In the genomic region with DNA sequence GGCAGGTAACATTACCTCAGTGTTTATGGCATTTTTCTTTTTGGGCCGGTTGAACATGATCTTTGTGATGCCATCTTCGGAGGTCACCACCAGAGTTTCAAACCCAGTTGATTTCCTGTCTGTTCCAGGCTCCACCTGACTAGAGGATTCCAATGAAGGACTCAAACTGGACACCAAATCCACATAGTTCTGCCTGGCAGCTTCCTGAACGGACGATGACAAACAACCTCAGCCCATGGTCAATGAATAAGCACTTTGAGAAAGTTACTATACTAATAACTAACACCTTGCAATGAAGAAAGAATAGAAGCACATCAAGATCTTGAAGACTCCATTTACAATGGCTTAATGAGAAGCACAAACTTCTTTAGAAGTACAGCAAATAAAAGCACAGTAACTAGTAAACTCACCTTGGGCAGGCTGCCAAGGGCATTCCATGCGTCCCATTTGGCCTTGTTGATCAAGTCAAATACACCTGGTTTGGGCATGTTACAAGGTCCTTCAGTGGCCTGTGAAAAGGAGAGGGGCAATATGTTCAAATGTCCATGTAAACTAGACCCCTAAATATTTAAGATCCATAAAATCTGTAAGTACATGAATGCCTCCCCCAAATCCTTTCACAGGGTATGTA, we compare ENCODE assay signal across 1 cellular context.
TF ChIP-seq lines count a peak whose summit lies in the region.

No MANE protein-coding gene starts in this region.

TF ChIP-seq in HepG2, 621 proteins besides CTCF, POLR2A, EP300 and RAD21 (continued from another document and continues in another):
- TF ChIP-seq, protein P1, sequence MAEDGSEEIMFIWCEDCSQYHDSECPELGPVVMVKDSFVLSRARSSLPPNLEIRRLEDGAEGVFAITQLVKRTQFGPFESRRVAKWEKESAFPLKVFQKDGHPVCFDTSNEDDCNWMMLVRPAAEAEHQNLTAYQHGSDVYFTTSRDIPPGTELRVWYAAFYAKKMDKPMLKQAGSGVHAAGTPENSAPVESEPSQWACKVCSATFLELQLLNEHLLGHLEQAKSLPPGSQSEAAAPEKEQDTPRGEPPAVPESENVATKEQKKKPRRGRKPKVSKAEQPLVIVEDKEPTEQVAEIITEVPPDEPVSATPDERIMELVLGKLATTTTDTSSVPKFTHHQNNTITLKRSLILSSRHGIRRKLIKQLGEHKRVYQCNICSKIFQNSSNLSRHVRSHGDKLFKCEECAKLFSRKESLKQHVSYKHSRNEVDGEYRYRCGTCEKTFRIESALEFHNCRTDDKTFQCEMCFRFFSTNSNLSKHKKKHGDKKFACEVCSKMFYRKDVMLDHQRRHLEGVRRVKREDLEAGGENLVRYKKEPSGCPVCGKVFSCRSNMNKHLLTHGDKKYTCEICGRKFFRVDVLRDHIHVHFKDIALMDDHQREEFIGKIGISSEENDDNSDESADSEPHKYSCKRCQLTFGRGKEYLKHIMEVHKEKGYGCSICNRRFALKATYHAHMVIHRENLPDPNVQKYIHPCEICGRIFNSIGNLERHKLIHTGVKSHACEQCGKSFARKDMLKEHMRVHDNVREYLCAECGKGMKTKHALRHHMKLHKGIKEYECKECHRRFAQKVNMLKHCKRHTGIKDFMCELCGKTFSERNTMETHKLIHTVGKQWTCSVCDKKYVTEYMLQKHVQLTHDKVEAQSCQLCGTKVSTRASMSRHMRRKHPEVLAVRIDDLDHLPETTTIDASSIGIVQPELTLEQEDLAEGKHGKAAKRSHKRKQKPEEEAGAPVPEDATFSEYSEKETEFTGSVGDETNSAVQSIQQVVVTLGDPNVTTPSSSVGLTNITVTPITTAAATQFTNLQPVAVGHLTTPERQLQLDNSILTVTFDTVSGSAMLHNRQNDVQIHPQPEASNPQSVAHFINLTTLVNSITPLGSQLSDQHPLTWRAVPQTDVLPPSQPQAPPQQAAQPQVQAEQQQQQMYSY (CRISPR knock-in tag; IDR thresholded peaks at IDR 0.05), result no peak
- TF ChIP-seq, protein P2, sequence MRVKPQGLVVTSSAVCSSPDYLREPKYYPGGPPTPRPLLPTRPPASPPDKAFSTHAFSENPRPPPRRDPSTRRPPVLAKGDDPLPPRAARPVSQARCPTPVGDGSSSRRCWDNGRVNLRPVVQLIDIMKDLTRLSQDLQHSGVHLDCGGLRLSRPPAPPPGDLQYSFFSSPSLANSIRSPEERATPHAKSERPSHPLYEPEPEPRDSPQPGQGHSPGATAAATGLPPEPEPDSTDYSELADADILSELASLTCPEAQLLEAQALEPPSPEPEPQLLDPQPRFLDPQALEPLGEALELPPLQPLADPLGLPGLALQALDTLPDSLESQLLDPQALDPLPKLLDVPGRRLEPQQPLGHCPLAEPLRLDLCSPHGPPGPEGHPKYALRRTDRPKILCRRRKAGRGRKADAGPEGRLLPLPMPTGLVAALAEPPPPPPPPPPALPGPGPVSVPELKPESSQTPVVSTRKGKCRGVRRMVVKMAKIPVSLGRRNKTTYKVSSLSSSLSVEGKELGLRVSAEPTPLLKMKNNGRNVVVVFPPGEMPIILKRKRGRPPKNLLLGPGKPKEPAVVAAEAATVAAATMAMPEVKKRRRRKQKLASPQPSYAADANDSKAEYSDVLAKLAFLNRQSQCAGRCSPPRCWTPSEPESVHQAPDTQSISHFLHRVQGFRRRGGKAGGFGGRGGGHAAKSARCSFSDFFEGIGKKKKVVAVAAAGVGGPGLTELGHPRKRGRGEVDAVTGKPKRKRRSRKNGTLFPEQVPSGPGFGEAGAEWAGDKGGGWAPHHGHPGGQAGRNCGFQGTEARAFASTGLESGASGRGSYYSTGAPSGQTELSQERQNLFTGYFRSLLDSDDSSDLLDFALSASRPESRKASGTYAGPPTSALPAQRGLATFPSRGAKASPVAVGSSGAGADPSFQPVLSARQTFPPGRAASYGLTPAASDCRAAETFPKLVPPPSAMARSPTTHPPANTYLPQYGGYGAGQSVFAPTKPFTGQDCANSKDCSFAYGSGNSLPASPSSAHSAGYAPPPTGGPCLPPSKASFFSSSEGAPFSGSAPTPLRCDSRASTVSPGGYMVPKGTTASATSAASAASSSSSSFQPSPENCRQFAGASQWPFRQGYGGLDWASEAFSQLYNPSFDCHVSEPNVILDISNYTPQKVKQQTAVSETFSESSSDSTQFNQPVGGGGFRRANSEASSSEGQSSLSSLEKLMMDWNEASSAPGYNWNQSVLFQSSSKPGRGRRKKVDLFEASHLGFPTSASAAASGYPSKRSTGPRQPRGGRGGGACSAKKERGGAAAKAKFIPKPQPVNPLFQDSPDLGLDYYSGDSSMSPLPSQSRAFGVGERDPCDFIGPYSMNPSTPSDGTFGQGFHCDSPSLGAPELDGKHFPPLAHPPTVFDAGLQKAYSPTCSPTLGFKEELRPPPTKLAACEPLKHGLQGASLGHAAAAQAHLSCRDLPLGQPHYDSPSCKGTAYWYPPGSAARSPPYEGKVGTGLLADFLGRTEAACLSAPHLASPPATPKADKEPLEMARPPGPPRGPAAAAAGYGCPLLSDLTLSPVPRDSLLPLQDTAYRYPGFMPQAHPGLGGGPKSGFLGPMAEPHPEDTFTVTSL (CRISPR knock-in tag; IDR thresholded peaks at IDR 0.05; ENCODE audit: borderline replicate concordance), result peak; percentile 75; the same call in 1 of the 2 replicates
- TF ChIP-seq YEATS2 (CRISPR knock-in tag; IDR thresholded peaks at IDR 0.05; ENCODE audit: borderline replicate concordance), result no peak
- no peak for TF ChIP-seq SOX6 (IDR thresholded peaks at IDR 0.05)
- peak; percentile 61 for TF ChIP-seq SOX6 (CRISPR knock-in tag; IDR thresholded peaks at IDR 0.05)
- TF ChIP-seq ELF3 (CRISPR knock-in tag; IDR thresholded peaks at IDR 0.05), result 0 out of 2 replicates have a peak, but pooled peaks have one; percentile 9
- no peak for TF ChIP-seq CEBPB (IDR thresholded peaks at IDR 0.05; ENCODE audit: borderline replicate concordance, low read depth, low read length)
- TF ChIP-seq ZMYM4 (CRISPR knock-in tag; IDR thresholded peaks at IDR 0.05), result peak; percentile 17; the same call in 1 of the 2 replicates
- TF ChIP-seq ZNF850 (CRISPR knock-in tag; conservative IDR thresholded peaks at IDR 0.05), result no peak
- TF ChIP-seq ATRX (CRISPR knock-in tag; IDR thresholded peaks at IDR 0.05; ENCODE audit: borderline replicate concordance), result no peak
- peak; percentile 60 for TF ChIP-seq HDAC1 (CRISPR knock-in tag; IDR thresholded peaks at IDR 0.05)
- no peak for TF ChIP-seq ZNF224 (CRISPR knock-in tag; IDR thresholded peaks at IDR 0.05)
- TF ChIP-seq HOXA3 (CRISPR knock-in tag; IDR thresholded peaks at IDR 0.05), result peak; percentile 24; the same call in 1 of the 2 replicates
- peak; percentile 27; the same call in 1 of the 2 replicates for TF ChIP-seq ZNF614 (CRISPR knock-in tag; IDR thresholded peaks at IDR 0.05; ENCODE audit: borderline replicate concordance)
- TF ChIP-seq MXD4 (CRISPR knock-in tag; IDR thresholded peaks at IDR 0.05), result 0 out of 2 replicates have a peak, but pooled peaks have one; percentile 50
- no peak for TF ChIP-seq BORCS8-MEF2B (CRISPR knock-in tag; IDR thresholded peaks at IDR 0.05)
- TF ChIP-seq NFATC3 (CRISPR knock-in tag; IDR thresholded peaks at IDR 0.05), result no peak
- TF ChIP-seq, protein P3, sequence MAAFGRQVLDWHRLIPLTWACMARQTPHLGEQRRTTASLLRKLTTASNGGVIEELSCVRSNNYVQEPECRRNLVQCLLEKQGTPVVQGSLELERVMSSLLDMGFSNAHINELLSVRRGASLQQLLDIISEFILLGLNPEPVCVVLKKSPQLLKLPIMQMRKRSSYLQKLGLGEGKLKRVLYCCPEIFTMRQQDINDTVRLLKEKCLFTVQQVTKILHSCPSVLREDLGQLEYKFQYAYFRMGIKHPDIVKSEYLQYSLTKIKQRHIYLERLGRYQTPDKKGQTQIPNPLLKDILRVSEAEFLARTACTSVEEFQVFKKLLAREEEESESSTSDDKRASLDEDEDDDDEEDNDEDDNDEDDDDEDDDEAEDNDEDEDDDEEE (CRISPR knock-in tag; IDR thresholded peaks at IDR 0.05), result no peak
- TF ChIP-seq ZNF260 (CRISPR knock-in tag; IDR thresholded peaks at IDR 0.05; ENCODE audit: borderline replicate concordance, low read depth), result no peak
- TF ChIP-seq IRF2 (CRISPR knock-in tag; IDR thresholded peaks at IDR 0.05), result peak; percentile 59; the same call in 1 of the 2 replicates
- TF ChIP-seq TRIM24 (CRISPR knock-in tag; IDR thresholded peaks at IDR 0.05), result no peak
- TF ChIP-seq ZSCAN30 (CRISPR knock-in tag; IDR thresholded peaks at IDR 0.05), result no peak
- no peak for TF ChIP-seq CHD4 (IDR thresholded peaks at IDR 0.05; ENCODE audit: borderline replicate concordance, low read length)
- no peak for TF ChIP-seq ZNF382 (CRISPR knock-in tag; IDR thresholded peaks at IDR 0.05; ENCODE audit: borderline replicate concordance)
- TF ChIP-seq, protein P4, sequence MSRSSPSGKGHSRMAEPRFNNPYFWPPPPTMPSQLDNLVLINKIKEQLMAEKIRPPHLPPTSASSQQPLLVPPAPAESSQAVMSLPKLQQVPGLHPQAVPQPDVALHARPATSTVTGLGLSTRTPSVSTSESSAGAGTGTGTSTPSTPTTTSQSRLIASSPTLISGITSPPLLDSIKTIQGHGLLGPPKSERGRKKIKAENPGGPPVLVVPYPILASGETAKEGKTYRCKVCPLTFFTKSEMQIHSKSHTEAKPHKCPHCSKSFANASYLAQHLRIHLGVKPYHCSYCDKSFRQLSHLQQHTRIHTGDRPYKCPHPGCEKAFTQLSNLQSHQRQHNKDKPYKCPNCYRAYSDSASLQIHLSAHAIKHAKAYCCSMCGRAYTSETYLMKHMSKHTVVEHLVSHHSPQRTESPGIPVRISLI (CRISPR knock-in tag; IDR thresholded peaks at IDR 0.05; ENCODE audit: borderline replicate concordance), result no peak
- peak; percentile 78 for TF ChIP-seq NFIC (IDR thresholded peaks at IDR 0.05; ENCODE audit: low read length)
- TF ChIP-seq ERF (CRISPR knock-in tag; IDR thresholded peaks at IDR 0.05), result peak; percentile 51; the same call in 1 of the 2 replicates
- TF ChIP-seq, protein P5, sequence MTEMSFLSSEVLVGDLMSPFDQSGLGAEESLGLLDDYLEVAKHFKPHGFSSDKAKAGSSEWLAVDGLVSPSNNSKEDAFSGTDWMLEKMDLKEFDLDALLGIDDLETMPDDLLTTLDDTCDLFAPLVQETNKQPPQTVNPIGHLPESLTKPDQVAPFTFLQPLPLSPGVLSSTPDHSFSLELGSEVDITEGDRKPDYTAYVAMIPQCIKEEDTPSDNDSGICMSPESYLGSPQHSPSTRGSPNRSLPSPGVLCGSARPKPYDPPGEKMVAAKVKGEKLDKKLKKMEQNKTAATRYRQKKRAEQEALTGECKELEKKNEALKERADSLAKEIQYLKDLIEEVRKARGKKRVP (CRISPR knock-in tag; IDR thresholded peaks at IDR 0.05), result 0 out of 4 replicates have a peak, but pooled peaks of 1 of the 2 experiments have one; percentile 24
- peak; percentile 65 for TF ChIP-seq MED1 (CRISPR knock-in tag; IDR thresholded peaks at IDR 0.05)
- TF ChIP-seq SRF (IDR thresholded peaks at IDR 0.05; ENCODE audit: low read depth, low read length), result 0 out of 2 replicates have a peak, but pooled peaks have one; percentile 12
- TF ChIP-seq GABPB1 (CRISPR knock-in tag; IDR thresholded peaks at IDR 0.05), result no peak
- TF ChIP-seq, protein P6, sequence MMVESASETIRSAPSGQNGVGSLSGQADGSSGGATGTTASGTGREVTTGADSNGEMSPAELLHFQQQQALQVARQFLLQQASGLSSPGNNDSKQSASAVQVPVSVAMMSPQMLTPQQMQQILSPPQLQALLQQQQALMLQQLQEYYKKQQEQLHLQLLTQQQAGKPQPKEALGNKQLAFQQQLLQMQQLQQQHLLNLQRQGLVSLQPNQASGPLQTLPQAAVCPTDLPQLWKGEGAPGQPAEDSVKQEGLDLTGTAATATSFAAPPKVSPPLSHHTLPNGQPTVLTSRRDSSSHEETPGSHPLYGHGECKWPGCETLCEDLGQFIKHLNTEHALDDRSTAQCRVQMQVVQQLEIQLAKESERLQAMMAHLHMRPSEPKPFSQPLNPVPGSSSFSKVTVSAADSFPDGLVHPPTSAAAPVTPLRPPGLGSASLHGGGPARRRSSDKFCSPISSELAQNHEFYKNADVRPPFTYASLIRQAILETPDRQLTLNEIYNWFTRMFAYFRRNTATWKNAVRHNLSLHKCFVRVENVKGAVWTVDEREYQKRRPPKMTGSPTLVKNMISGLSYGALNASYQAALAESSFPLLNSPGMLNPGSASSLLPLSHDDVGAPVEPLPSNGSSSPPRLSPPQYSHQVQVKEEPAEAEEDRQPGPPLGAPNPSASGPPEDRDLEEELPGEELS (CRISPR knock-in tag; IDR thresholded peaks at IDR 0.05), result peak; percentile 87
- TF ChIP-seq, protein P7, sequence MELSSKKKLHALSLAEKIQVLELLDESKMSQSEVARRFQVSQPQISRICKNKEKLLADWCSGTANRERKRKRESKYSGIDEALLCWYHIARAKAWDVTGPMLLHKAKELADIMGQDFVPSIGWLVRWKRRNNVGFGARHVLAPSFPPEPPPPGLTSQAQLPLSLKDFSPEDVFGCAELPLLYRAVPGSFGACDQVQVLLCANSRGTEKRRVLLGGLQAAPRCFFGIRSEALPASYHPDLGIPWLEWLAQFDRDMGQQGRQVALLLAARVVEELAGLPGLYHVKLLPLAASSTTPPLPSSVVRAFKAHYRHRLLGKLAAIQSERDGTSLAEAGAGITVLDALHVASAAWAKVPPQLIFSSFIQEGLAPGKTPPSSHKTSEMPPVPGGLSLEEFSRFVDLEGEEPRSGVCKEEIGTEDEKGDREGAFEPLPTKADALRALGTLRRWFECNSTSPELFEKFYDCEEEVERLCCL (CRISPR knock-in tag; IDR thresholded peaks at IDR 0.05; ENCODE audit: borderline replicate concordance), result no peak
- no peak for TF ChIP-seq SIN3B (IDR thresholded peaks at IDR 0.05; ENCODE audit: low read length)
- TF ChIP-seq, protein P8, sequence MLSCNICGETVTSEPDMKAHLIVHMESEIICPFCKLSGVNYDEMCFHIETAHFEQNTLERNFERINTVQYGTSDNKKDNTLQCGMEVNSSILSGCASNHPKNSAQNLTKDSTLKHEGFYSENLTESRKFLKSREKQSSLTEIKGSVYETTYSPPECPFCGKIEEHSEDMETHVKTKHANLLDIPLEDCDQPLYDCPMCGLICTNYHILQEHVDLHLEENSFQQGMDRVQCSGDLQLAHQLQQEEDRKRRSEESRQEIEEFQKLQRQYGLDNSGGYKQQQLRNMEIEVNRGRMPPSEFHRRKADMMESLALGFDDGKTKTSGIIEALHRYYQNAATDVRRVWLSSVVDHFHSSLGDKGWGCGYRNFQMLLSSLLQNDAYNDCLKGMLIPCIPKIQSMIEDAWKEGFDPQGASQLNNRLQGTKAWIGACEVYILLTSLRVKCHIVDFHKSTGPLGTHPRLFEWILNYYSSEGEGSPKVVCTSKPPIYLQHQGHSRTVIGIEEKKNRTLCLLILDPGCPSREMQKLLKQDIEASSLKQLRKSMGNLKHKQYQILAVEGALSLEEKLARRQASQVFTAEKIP (CRISPR knock-in tag; IDR thresholded peaks at IDR 0.05; ENCODE audit: borderline replicate concordance), result no peak
- TF ChIP-seq SOX13 (IDR thresholded peaks at IDR 0.05), result no peak
- TF ChIP-seq SOX13 (CRISPR knock-in tag; conservative IDR thresholded peaks at IDR 0.05 in 1 of 2, IDR thresholded peaks at IDR 0.05 in 1 of 2), result peak in 1 of 2 experiments; percentile 72; a peak in 1 of 4 replicates
- peak; percentile 92 for TF ChIP-seq FOXA3 (CRISPR knock-in tag; IDR thresholded peaks at IDR 0.05)
- no peak for TF ChIP-seq EHMT2 (IDR thresholded peaks at IDR 0.05; ENCODE audit: borderline replicate concordance, low read depth, low read length)
- TF ChIP-seq CREB1 (IDR thresholded peaks at IDR 0.05), result no peak
- peak; percentile 34; the same call in 1 of the 2 replicates for TF ChIP-seq CREB1 (CRISPR knock-in tag; IDR thresholded peaks at IDR 0.05)
- TF ChIP-seq HNRNPH1 (optimal IDR thresholded peaks at IDR 0.05; ENCODE audit: low read depth, low read length), result no peak
